ENCODE assay signal across 8 cellular contexts in the genomic region with DNA sequence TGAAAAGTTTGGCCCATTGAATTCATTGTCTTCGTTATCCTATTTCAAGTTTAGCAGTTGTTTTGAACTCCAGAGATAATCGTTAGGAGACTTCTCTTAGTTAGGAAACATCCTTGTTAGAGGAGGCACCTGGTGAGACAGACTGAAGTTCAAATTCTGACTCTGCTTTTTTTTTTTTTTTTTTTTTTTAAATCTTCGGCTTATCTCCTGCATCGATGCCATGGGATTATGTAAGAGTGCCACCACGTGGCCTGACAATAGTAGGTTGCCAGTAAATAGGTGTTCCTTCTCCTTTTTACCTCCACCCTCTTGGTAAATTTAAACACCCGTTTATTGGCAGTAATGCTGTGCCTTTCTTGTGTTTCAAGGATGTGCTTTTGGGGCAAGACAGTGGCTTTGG.
DNase-seq lines count a peak whose midpoint lies in the region; ATAC-seq, FAIRE-seq and TF ChIP-seq lines count a peak whose summit lies in the region.

No MANE protein-coding gene starts in this region.

- POLR2A ChIA-PET in endothelial cell of umbilical vein (lab: Charles Lee): no interaction called here

- H3K4me3 ChIP-seq in OCI-LY1 (ENCODE audit: low read depth, low read length, poor library complexity, severe bottlenecking) (no peak overlapping the region), endothelial cell of umbilical vein (replicated peaks in 1 of 3; ENCODE audit: insufficient read depth in 1 of 3, low read depth in 1 of 3, low read length in 3 of 3) (no peak overlapping the region)

- peak; percentile 24 for DNase-seq in GM19238 (ENCODE audit: insufficient read length, low spot score)
- DNase-seq in endothelial cell of umbilical vein (ENCODE audit: low read depth, low spot score): peak; percentile 57
- DNase-seq in stimulated activated naive B cell treated with anti-CD40 and anti-IgM and Interleukin-4, amounts not matched to agents 10 μg/mL and 1 μg/mL and 100 μg/mL, for 72 hours: no peak
- no peak for DNase-seq in ureter (ENCODE audit: low spot score)
- no peak for DNase-seq in NCI-H446 treated with DMSO at 0.1 percent for 48 hours (lab: John Stamatoyannopoulos, UW)

- BruUV-seq in endothelial cell of umbilical vein (replicated peaks; lab: Mats Ljungman, UMichigan): no TSS peak

- H3K9ac ChIP-seq in OCI-LY1 (ENCODE audit: low read length): no peak overlapping the region
- H3K9ac ChIP-seq in endothelial cell of umbilical vein (replicated peaks; ENCODE audit: extremely low read depth, insufficient read depth, low read length): no peak overlapping the region

- intact Hi-C loops in endothelial cell of umbilical vein (cut with micrococcal nuclease): loop anchor here (1.0 to 2.0 kb wide), 2 partner anchors 237 to 318 kb away; no protein-coding TSS in a partner anchor

- FAIRE-seq in endothelial cell of umbilical vein (lab: Jason Lieb, UNC): no peak

- H2AFZ ChIP-seq in OCI-LY1 (ENCODE audit: low read length): no peak overlapping the region
- no peak overlapping the region for H2AFZ ChIP-seq in endothelial cell of umbilical vein (ENCODE audit: low read depth, low read length)

- H3K27ac Mint-ChIP-seq in stimulated activated naive B cell treated with anti-CD40 and anti-IgM and Interleukin-4, amounts not matched to agents 10 μg/mL and 1 μg/mL and 100 μg/mL, for 72 hours: no peak overlapping the region

- H3K9me1 ChIP-seq in endothelial cell of umbilical vein (replicated peaks; ENCODE audit: control insufficient read depth, extremely low read depth, insufficient read depth, low read length): no peaks in the 10 kb centered on the region

- H3K36me3 ChIP-seq in OCI-LY1 (ENCODE audit: insufficient read depth, low read length) (no peaks in the 10 kb centered on the region), endothelial cell of umbilical vein (ENCODE audit: control insufficient read depth in 2 of 2, extremely low read depth in 1 of 2, insufficient read depth in 2 of 2, low read length in 2 of 2) (no peaks in the 10 kb centered on the region)

- no peaks in the 10 kb centered on the region for H3K79me2 ChIP-seq in OCI-LY1 (ENCODE audit: insufficient read depth, low read length)
- H3K79me2 ChIP-seq in endothelial cell of umbilical vein (ENCODE audit: control insufficient read depth, insufficient read depth, low read length): no peaks in the 10 kb centered on the region

- CTCF ChIA-PET in endothelial cell of umbilical vein (lab: Charles Lee): no interaction called here

- H3K4me2 ChIP-seq in OCI-LY1 (ENCODE audit: low read length) (no peak overlapping the region), endothelial cell of umbilical vein (ENCODE audit: insufficient read depth, low read length) (no peak overlapping the region)

- no peaks in the 10 kb centered on the region; the same call in 1 of the 2 replicates for H3K27me3 ChIP-seq in OCI-LY1 (ENCODE audit: insufficient read depth, low read length)
- no peaks in the 10 kb centered on the region for H3K27me3 ChIP-seq in endothelial cell of umbilical vein (ENCODE audit: control insufficient read depth in 2 of 2, insufficient read depth in 2 of 2, low read length in 2 of 2)

- dilution Hi-C loops in endothelial cell of umbilical vein (cut with MboI; ENCODE audit: extremely low pct_ligation_motif_present, low sequenced_read_pairs): no loop called here

- no peaks in the 10 kb centered on the region for H3K36me3 Mint-ChIP-seq in stimulated activated naive B cell treated with anti-CD40 and anti-IgM and Interleukin-4, amounts not matched to agents 10 μg/mL and 1 μg/mL and 100 μg/mL, for 72 hours

- H3K9me3 ChIP-seq in OCI-LY1 (ENCODE audit: low read length): no peaks in the 10 kb centered on the region
- no peaks in the 10 kb centered on the region for H3K9me3 ChIP-seq in endothelial cell of umbilical vein (replicated peaks; ENCODE audit: control insufficient read depth, insufficient read depth, low read length)

- peaks cover 1 to 5% of the 10 kb centered on the region in 2 donors for H3K4me1 Mint-ChIP-seq in stimulated activated naive B cell treated with anti-CD40 and anti-IgM and Interleukin-4, amounts not matched to agents 10 μg/mL and 1 μg/mL and 100 μg/mL, for 72 hours

- peak; percentile 66 to 77 for ATAC-seq in stimulated activated naive B cell treated with anti-CD40 and anti-IgM and Interleukin-4, amounts not matched to agents 10 μg/mL and 1 μg/mL and 100 μg/mL, for 72 hours (replicated peaks)
- no peak for ATAC-seq in HG03469 (IDR thresholded peaks at IDR 0.05; ENCODE audit: unreplicated experiment)

- H3K9me3 Mint-ChIP-seq in stimulated activated naive B cell treated with anti-CD40 and anti-IgM and Interleukin-4, amounts not matched to agents 10 μg/mL and 1 μg/mL and 100 μg/mL, for 72 hours: peaks cover 3 to 7% of the 10 kb centered on the region in 2 donors

- H4K20me1 ChIP-seq in OCI-LY1 (ENCODE audit: insufficient read depth, low read length) (no peaks in the 10 kb centered on the region), endothelial cell of umbilical vein (replicated peaks; ENCODE audit: control insufficient read depth, extremely low read depth, insufficient read depth, low read length) (no peaks in the 10 kb centered on the region)

- H3K4me3 Mint-ChIP-seq in stimulated activated naive B cell treated with anti-CD40 and anti-IgM and Interleukin-4, amounts not matched to agents 10 μg/mL and 1 μg/mL and 100 μg/mL, for 72 hours: no peak overlapping the region

- H3K27ac ChIP-seq in C4-2B: no peak overlapping the region
- H3K27ac ChIP-seq in OCI-LY1 (ENCODE audit: low read depth, low read length, poor library complexity, severe bottlenecking): no peak overlapping the region
- H3K27ac ChIP-seq in endothelial cell of umbilical vein (ENCODE audit: insufficient read depth, low read depth, low read length): no peak overlapping the region

- H3K4me1 ChIP-seq in OCI-LY1 (ENCODE audit: insufficient read depth, low read length, severe bottlenecking) (no peaks in the 10 kb centered on the region), endothelial cell of umbilical vein (ENCODE audit: control insufficient read depth, extremely low read depth, insufficient read depth, low read length) (peaks cover 24% of the 10 kb centered on the region)

- peak; percentile 69 for TF ChIP-seq CTCF in C4-2B (conservative IDR thresholded peaks at IDR 0.05)
- TF ChIP-seq CTCF in OCI-LY1 (IDR thresholded peaks at IDR 0.05; ENCODE audit: low read length): peak; percentile 48
- TF ChIP-seq CTCF in endothelial cell of umbilical vein (IDR thresholded peaks at IDR 0.05; ENCODE audit: extremely low read depth in 1 of 2, insufficient read depth in 1 of 2, low read depth in 1 of 2, low read length in 2 of 2): peak; percentile 28 to 35

- peaks cover 22% of the 10 kb centered on the region in 2 donors for H3K27me3 Mint-ChIP-seq in stimulated activated naive B cell treated with anti-CD40 and anti-IgM and Interleukin-4, amounts not matched to agents 10 μg/mL and 1 μg/mL and 100 μg/mL, for 72 hours

- H3K9me2 ChIP-seq in OCI-LY1 (ENCODE audit: low read depth, low read length): no peaks in the 10 kb centered on the region

- TF ChIP-seq POLR2A in endothelial cell of umbilical vein (IDR thresholded peaks at IDR 0.05; ENCODE audit: low read depth, low read length): no peak

- H3F3A ChIP-seq in OCI-LY1 (ENCODE audit: insufficient read depth, low read length): no peaks in the 10 kb centered on the region

TF ChIP-seq in endothelial cell of umbilical vein, 7 proteins besides CTCF, POLR2A, EP300 and RAD21:
- no peak for TF ChIP-seq JUN (IDR thresholded peaks at IDR 0.05; ENCODE audit: borderline replicate concordance, insufficient read depth, insufficient read length, low read depth)
- TF ChIP-seq, protein P1, sequence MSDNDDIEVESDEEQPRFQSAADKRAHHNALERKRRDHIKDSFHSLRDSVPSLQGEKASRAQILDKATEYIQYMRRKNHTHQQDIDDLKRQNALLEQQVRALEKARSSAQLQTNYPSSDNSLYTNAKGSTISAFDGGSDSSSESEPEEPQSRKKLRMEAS (IDR thresholded peaks at IDR 0.05; ENCODE audit: insufficient read depth, insufficient read length): peak; percentile 73
- peak; percentile 96 for TF ChIP-seq GATA2 (IDR thresholded peaks at IDR 0.05; ENCODE audit: insufficient read depth, insufficient read length, low read depth, low read length)
- TF ChIP-seq MYC (IDR thresholded peaks at IDR 0.05; ENCODE audit: low read depth, low read length): no peak
- no peak for TF ChIP-seq FOS (IDR thresholded peaks at IDR 0.05; ENCODE audit: borderline replicate concordance, insufficient read depth, low read length)

Comparison
In these comparisons a context has a peak if more than half of its experiments do, and no peak if none do; other contexts are left out.
1. DNase-seq: peak in GM19238 (single experiment) and endothelial cell of umbilical vein (single experiment); none in stimulated activated naive B cell treated with anti-CD40 and anti-IgM and Interleukin-4, amounts not matched to agents 10 μg/mL and 1 μg/mL and 100 μg/mL, for 72 hours (single experiment), ureter (single experiment) and NCI-H446 treated with DMSO at 0.1 percent for 48 hours (single experiment).
2. Peak in every context shown above with its lines, with median percentiles within 50 percentile points of each other: CTCF ChIP-seq.